Comparison of ENCODE assay signal across 14 cellular contexts in genomic region chrX:20967725-20968124, GRCh38.
"Had no signal": no experiment of that assay in that cellular context is flagged by ENCODE, and none has a peak within 500 bp of the region (broad histone marks: within the 10 kb centered on the region; RNA-seq: fewer than 3 reads in every experiment).

No MANE protein-coding gene starts in this region.

- ATAC-seq: heart left ventricle; left ventricle myocardium superior; stimulated activated naive B cell treated with anti-CD40 and anti-IgM and Interleukin-4, amounts not matched to agents 10 μg/mL and 1 μg/mL and 100 μg/mL, for 72 hours had no signal

- H3K4me3 ChIP-seq: adrenal gland, heart left ventricle, sigmoid colon, tibial nerve had no signal

- H3K27ac ChIP-seq: adrenal gland, heart left ventricle, sigmoid colon, tibial nerve had no signal

- DNase-seq: activated naive CD4-positive, alpha-beta T cell treated with anti-CD3 and anti-CD28 coated beads, Interleukin-2, amount 10 ng/mL, durations not matched to agents 7 days and 5 days; adrenal gland; caudate nucleus; cortex of kidney; effector CD8-positive, alpha-beta T cell; heart left ventricle; islet precursor cell; left ventricle myocardium superior; mesenchymal stem cell; nephron progenitor cell; sigmoid colon; stimulated activated CD4-positive, alpha-beta T cell treated with anti-CD3 and anti-CD28 coated beads, Interleukin-2, amount 100 ng/mL, for 24 hours; stimulated activated naive B cell treated with anti-CD40 and anti-IgM and Interleukin-4, amounts not matched to agents 10 μg/mL and 1 μg/mL and 100 μg/mL, for 72 hours had no signal
